In the genomic region with DNA sequence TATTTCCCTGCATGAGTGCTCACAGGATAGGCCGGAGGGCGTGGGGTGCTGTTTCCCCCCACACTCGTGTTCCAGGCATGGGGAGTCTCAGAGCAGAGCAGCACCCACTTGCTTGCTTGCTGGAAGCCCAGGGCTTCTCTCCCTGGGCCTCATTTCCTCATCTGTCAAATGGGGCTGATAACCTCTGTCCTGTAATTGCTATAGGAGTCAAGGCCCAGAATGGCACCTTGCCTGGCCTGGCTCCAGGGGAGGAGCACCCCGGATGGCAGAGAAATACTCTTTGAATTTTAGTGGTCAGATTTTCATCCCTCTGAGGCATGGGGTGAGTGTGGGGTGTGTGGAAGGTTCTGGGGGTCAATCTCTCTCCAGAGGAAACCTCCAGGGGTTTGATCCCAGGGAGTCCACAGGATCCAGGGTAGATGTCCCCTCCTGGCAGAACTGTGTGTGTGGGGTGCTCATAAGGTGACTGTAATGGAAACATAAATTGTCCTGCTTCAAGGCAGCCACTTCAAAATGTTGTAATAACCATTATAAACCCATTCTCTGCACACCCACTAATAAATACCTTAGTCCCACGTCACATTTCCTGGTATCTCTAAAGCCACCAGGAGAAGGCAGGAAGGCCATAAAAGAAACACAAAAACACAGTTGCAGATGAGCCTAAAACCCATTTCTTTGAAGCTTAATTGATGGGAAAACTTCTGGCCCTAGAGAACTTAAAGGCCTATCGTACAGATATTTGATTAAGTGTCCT, we compare ENCODE assay signal across 31 cellular contexts.
A peak's percentile ranks its signal among the peaks of the same experiment; 100 is the strongest.
DNase-seq lines count a peak whose midpoint lies in the region; ATAC-seq and TF ChIP-seq lines count a peak whose summit lies in the region.
"Had no signal": no experiment of that assay in that cellular context is flagged by ENCODE, and none has a peak within 500 bp of the region (broad histone marks: within the 10 kb centered on the region; RNA-seq: fewer than 3 reads in every experiment).

No MANE protein-coding gene starts in this region.

- TF ChIP-seq CTCF in sigmoid colon (IDR thresholded peaks at IDR 0.05) (no peak), GM13976 (IDR thresholded peaks at IDR 0.05; ENCODE audit: borderline replicate concordance, control extremely low read depth, extremely low read depth, insufficient read depth, missing control alignments) (no peak)

- H3K27ac Mint-ChIP-seq in naive thymus-derived CD4-positive, alpha-beta T cell = no peak overlapping the region
- H3K27ac Mint-ChIP-seq: activated CD8-positive, alpha-beta T cell treated with anti-CD3 and anti-CD28 coated beads, Interleukin-2, amount 10 ng/mL, durations not matched to agents 7 days and 5 days; activated T-helper 17 cell treated with anti-CD3 and anti-CD28 coated beads, Interleukin-2, amount 50 U/mL, for 72 hours; CD4-positive, alpha-beta memory T cell; nephron; stimulated activated naive CD8-positive, alpha-beta T cell treated with anti-CD3 and anti-CD28 coated beads, Interleukin-15, Interleukin-2, amounts not matched to agents 100 ng/mL and 50 ng/mL, for 24 hours had no signal

- intact Hi-C loops in sigmoid colon (cut with DNase I) = no loop called here
- intact Hi-C loops in naive thymus-derived CD4-positive, alpha-beta T cell (cut with micrococcal nuclease) = no loop called here

- H3K36me3 ChIP-seq in sigmoid colon = no peaks in the 10 kb centered on the region
- H3K36me3 ChIP-seq in naive thymus-derived CD4-positive, alpha-beta T cell (ENCODE audit: control insufficient read depth in 2 of 3, insufficient read depth in 3 of 3, low read length in 3 of 3) = no peaks in the 10 kb centered on the region
- H3K36me3 ChIP-seq: heart right ventricle, lower lobe of right lung, uterus had no signal

- CTCF ChIA-PET in naive thymus-derived CD4-positive, alpha-beta T cell (lab: Charles Lee) = no interaction called here

- DNase-seq in ELR (ENCODE audit: low read depth) (peak; percentile 6), M059J (ENCODE audit: low read depth) (peak; percentile 11), islet precursor cell (peak; percentile 43), sigmoid colon (peak; percentile 35), NCI-H1417 (lab: John Stamatoyannopoulos, UW) (no peak), NCI-H510A (lab: John Stamatoyannopoulos, UW) (no peak), GM13976 (ENCODE audit: low spot score) (no peak)
- no peak for DNase-seq in naive thymus-derived CD4-positive, alpha-beta T cell
- DNase-seq: activated CD8-positive, alpha-beta T cell treated with anti-CD3 and anti-CD28 coated beads, Interleukin-2, amount 10 ng/mL, durations not matched to agents 7 days and 5 days; activated naive CD4-positive, alpha-beta T cell treated with anti-CD3 and anti-CD28 coated beads, Interleukin-2, amount 50 U/mL, for 16 hours; AML-193; body of pancreas; CD4-positive, alpha-beta memory T cell; dorsolateral prefrontal cortex; heart right ventricle; kidney glomerular epithelial cell; lower lobe of right lung; NCI-H1417 treated with DMSO at 0.1 percent for 48 hours; NCI-H2081; NCI-H2227 treated with DMSO at 0.1 percent for 48 hours; NCI-H526 treated with DMSO at 0.1 percent for 48 hours; NK-92 treated with Interleukin-12 subunit alpha and Interleukin-12 subunit beta, amount 100 ng/mL, for 24 hours; retina; Right ventricle myocardium superior; stimulated activated CD4-positive, alpha-beta T cell treated with anti-CD3 and anti-CD28 coated beads, Interleukin-1b, Interleukin-23, amount 100 ng/mL, for 48 hours; testis; uterus had no signal

- no peaks in the 10 kb centered on the region for H3K9me3 Mint-ChIP-seq in naive thymus-derived CD4-positive, alpha-beta T cell
- H3K9me3 Mint-ChIP-seq: activated T-helper 17 cell treated with anti-CD3 and anti-CD28 coated beads, Interleukin-2, amount 50 U/mL, for 72 hours; nephron; stimulated activated naive CD8-positive, alpha-beta T cell treated with anti-CD3 and anti-CD28 coated beads, Interleukin-15, Interleukin-2, amounts not matched to agents 100 ng/mL and 50 ng/mL, for 24 hours had no signal

- no peak for ATAC-seq in naive thymus-derived CD4-positive, alpha-beta T cell
- ATAC-seq: activated CD8-positive, alpha-beta T cell treated with anti-CD3 and anti-CD28 coated beads, Interleukin-2, amount 10 ng/mL, durations not matched to agents 7 days and 5 days; activated T-helper 17 cell treated with anti-CD3 and anti-CD28 coated beads, Interleukin-2, amount 50 U/mL, for 72 hours; body of pancreas; heart right ventricle; lower lobe of right lung had no signal

- TF ChIP-seq POLR2A in sigmoid colon (IDR thresholded peaks at IDR 0.05) = no peak

- no peaks in the 10 kb centered on the region for H3K9me3 ChIP-seq in sigmoid colon
- H3K9me3 ChIP-seq in naive thymus-derived CD4-positive, alpha-beta T cell (ENCODE audit: control insufficient read depth in 2 of 3, low read length in 3 of 3) = no peaks in the 10 kb centered on the region
- H3K9me3 ChIP-seq: body of pancreas, heart right ventricle, lower lobe of right lung, testis, uterus had no signal

- POLR2A ChIA-PET in naive thymus-derived CD4-positive, alpha-beta T cell (lab: Charles Lee) = no interaction called here

- H3K27me3 ChIP-seq in sigmoid colon = no peaks in the 10 kb centered on the region
- no peaks in the 10 kb centered on the region for H3K27me3 ChIP-seq in naive thymus-derived CD4-positive, alpha-beta T cell (ENCODE audit: control insufficient read depth in 2 of 2, insufficient read depth in 2 of 2, low read length in 2 of 2)
- H3K27me3 ChIP-seq: body of pancreas, dorsolateral prefrontal cortex, testis, uterus had no signal

- no peaks in the 10 kb centered on the region for H3K4me1 ChIP-seq in sigmoid colon
- H3K4me1 ChIP-seq in naive thymus-derived CD4-positive, alpha-beta T cell (ENCODE audit: control insufficient read depth in 2 of 2, insufficient read depth in 2 of 2, low read length in 2 of 2) = no peaks in the 10 kb centered on the region
- H3K4me1 ChIP-seq: body of pancreas, heart right ventricle, lower lobe of right lung, testis, uterus had no signal

- H3K4me3 Mint-ChIP-seq in naive thymus-derived CD4-positive, alpha-beta T cell = no peak overlapping the region
- H3K4me3 Mint-ChIP-seq: activated CD8-positive, alpha-beta T cell treated with anti-CD3 and anti-CD28 coated beads, Interleukin-2, amount 10 ng/mL, durations not matched to agents 7 days and 5 days; activated T-helper 17 cell treated with anti-CD3 and anti-CD28 coated beads, Interleukin-2, amount 50 U/mL, for 72 hours; CD4-positive, alpha-beta memory T cell; nephron; stimulated activated naive CD8-positive, alpha-beta T cell treated with anti-CD3 and anti-CD28 coated beads, Interleukin-15, Interleukin-2, amounts not matched to agents 100 ng/mL and 50 ng/mL, for 24 hours had no signal

- H3K27ac ChIP-seq in sigmoid colon = no peak overlapping the region
- H3K27ac ChIP-seq in naive thymus-derived CD4-positive, alpha-beta T cell (ENCODE audit: low read depth, low read length) = no peak overlapping the region
- H3K27ac ChIP-seq: body of pancreas, dorsolateral prefrontal cortex, heart right ventricle, KMS-11, lower lobe of right lung, testis, uterus had no signal

- in situ Hi-C loops in GM13976 (cut with MboI; ENCODE audit: low sequenced_read_pairs, unreplicated experiment) = no loop called here

- H3K4me3 ChIP-seq in sigmoid colon = no peak overlapping the region
- no peak overlapping the region for H3K4me3 ChIP-seq in naive thymus-derived CD4-positive, alpha-beta T cell (ENCODE audit: low read length)
- H3K4me3 ChIP-seq: body of pancreas, dorsolateral prefrontal cortex, heart right ventricle, lower lobe of right lung, testis, uterus had no signal

- peaks cover 0 to 4% (median 0%) of the 10 kb centered on the region in 7 donors for H3K4me1 Mint-ChIP-seq in naive thymus-derived CD4-positive, alpha-beta T cell
- H3K4me1 Mint-ChIP-seq: activated T-helper 17 cell treated with anti-CD3 and anti-CD28 coated beads, Interleukin-2, amount 50 U/mL, for 72 hours; CD4-positive, alpha-beta memory T cell; nephron had no signal

- H3K27me3 Mint-ChIP-seq in naive thymus-derived CD4-positive, alpha-beta T cell = peaks cover 0 to 4% (median 0%) of the 10 kb centered on the region in 5 donors
- H3K27me3 Mint-ChIP-seq: activated T-helper 17 cell treated with anti-CD3 and anti-CD28 coated beads, Interleukin-2, amount 50 U/mL, for 72 hours; stimulated activated naive CD8-positive, alpha-beta T cell treated with anti-CD3 and anti-CD28 coated beads, Interleukin-15, Interleukin-2, amounts not matched to agents 100 ng/mL and 50 ng/mL, for 24 hours had no signal

- H3K36me3 Mint-ChIP-seq in naive thymus-derived CD4-positive, alpha-beta T cell = no peaks in the 10 kb centered on the region
- H3K36me3 Mint-ChIP-seq: CD4-positive, alpha-beta memory T cell had no signal

- 56 to 80% methylated on average over 6 of the region's 6 CpGs for WGBS in sigmoid colon, 2 donors

- no peak for TF ChIP-seq EP300 in sigmoid colon (IDR thresholded peaks at IDR 0.05)

Comparison
In these comparisons a context has a peak if more than half of its experiments do, and no peak if none do; other contexts are left out.
1. DNase-seq: peak in ELR (single experiment), M059J (single experiment), islet precursor cell (single experiment) and sigmoid colon (single experiment); none in NCI-H1417 (0 of 3), NCI-H510A (single experiment), naive thymus-derived CD4-positive, alpha-beta T cell (0 of 9) and GM13976 (single experiment).